Comparison of ENCODE assay signal across 9 cellular contexts in the genomic region with DNA sequence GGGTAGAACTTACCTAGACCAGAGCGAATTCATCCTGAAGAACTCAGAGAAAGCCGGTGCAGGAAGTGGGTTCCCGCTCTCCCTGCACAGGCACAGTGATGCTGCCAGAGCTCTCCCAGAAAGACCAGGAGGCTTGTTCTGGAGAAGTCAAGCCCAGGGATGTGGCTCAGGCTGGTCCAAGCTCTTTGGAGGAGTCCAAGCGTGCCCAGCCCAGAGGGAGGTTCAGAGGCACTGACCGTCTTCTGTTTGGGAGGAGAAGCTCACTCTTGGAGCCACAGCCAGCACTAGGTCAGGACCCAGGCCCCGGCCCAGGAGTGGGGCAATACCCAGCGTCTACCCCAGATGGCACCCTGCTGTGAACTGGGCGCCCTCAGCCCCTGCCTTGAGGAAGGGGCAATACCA. TPM values are rescaled to one million over a fixed set of nuclear protein-coding genes. Genes with fewer than 3 reads are reported as not detected.
DNase-seq lines count a peak whose midpoint lies in the region; ATAC-seq and TF ChIP-seq lines count a peak whose summit lies in the region.
"Had no signal": no experiment of that assay in that cellular context is flagged by ENCODE, and none has a peak within 500 bp of the region (broad histone marks: within the 10 kb centered on the region; RNA-seq: fewer than 3 reads in every experiment).

No MANE protein-coding gene starts in this region.

- H4K8ac ChIP-seq in mesenchymal stem cell (ENCODE audit: low read length) = no peak overlapping the region

- DNase-seq in heart left ventricle (peak in 1 of 5 donors; percentile 7), Right ventricle myocardium inferior (ENCODE audit: missing footprints) (no peak), ascending aorta (ENCODE audit: low spot score in 2 of 2) (peak in 1 of 2 donors; percentile 68), mesenchymal stem cell (no peak), upper lobe of left lung (no peak), CD14-positive monocyte (ENCODE audit: low spot score) (no peak)
- DNase-seq: occipital lobe had no signal

- H3K27me3 Mint-ChIP-seq in CD14-positive monocyte (ENCODE audit: low read depth in 3 of 3) = peaks cover 43 to 62% (median 50%) of the 10 kb centered on the region in 3 donors

- H2BK120ac ChIP-seq in mesenchymal stem cell (ENCODE audit: low read depth, low read length) = no peak overlapping the region

- peak overlapping the region in 1 of 7 donors; percentile 35 for H3K27ac Mint-ChIP-seq in CD14-positive monocyte

- no peak overlapping the region for H4K91ac ChIP-seq in mesenchymal stem cell (ENCODE audit: low read length)

- TF ChIP-seq POLR2A in heart left ventricle (IDR thresholded peaks at IDR 0.05) = no peak
- TF ChIP-seq POLR2A in upper lobe of left lung (IDR thresholded peaks at IDR 0.05) = no peak

- H3K23ac ChIP-seq in mesenchymal stem cell (ENCODE audit: low read length in 2 of 2) = no peak overlapping the region

- peaks cover 0 to 4% of the 10 kb centered on the region in 2 donors for H3K36me3 Mint-ChIP-seq in CD14-positive monocyte

- peak overlapping the region in 8 of 12 donors; percentile 68 to 96 (median 77) for H3K4me3 ChIP-seq in heart left ventricle
- H3K4me3 ChIP-seq in ascending aorta = peak overlapping the region; percentile 73 to 79
- H3K4me3 ChIP-seq in mesenchymal stem cell (ENCODE audit: insufficient read depth in 1 of 2, low read depth in 1 of 2, low read length in 2 of 2) = no peak overlapping the region
- peak overlapping the region in 2 of 4 donors; percentile 70 to 88 for H3K4me3 ChIP-seq in upper lobe of left lung

- no peak overlapping the region for H3K9ac ChIP-seq in mesenchymal stem cell (ENCODE audit: low read length)

- H3K27ac ChIP-seq in heart left ventricle (peak overlapping the region in 9 of 12 donors; percentile 11 to 98 (median 93)), ascending aorta (peak overlapping the region; percentile 94 to 97), mesenchymal stem cell (ENCODE audit: low read length, poor library complexity, severe bottlenecking) (no peak overlapping the region), upper lobe of left lung (peak overlapping the region; percentile 88 to 95 (median 93))

- H3K18ac ChIP-seq in mesenchymal stem cell (ENCODE audit: low read depth in 1 of 2, low read length in 2 of 2) = no peak overlapping the region

- no peak overlapping the region for H2BK5ac ChIP-seq in mesenchymal stem cell (ENCODE audit: low read depth, low read length, poor library complexity, severe bottlenecking)

- H3K36me3 ChIP-seq in heart left ventricle (no peaks in the 10 kb centered on the region), ascending aorta (no peaks in the 10 kb centered on the region), mesenchymal stem cell (ENCODE audit: control insufficient read depth in 1 of 2, insufficient read depth in 2 of 2, low read depth in 1 of 2, low read length in 2 of 2) (no peaks in the 10 kb centered on the region), upper lobe of left lung (no peaks in the 10 kb centered on the region)

- peaks cover 13% of the 10 kb centered on the region for H3K79me1 ChIP-seq in mesenchymal stem cell (replicated peaks; ENCODE audit: low read length, poor library complexity, severe bottlenecking)

- H3K14ac ChIP-seq in mesenchymal stem cell (ENCODE audit: low read length in 2 of 2) = no peak overlapping the region

- H3K27me3 ChIP-seq in heart left ventricle = peaks cover 0 to 3% (median 0%) of the 10 kb centered on the region in 9 donors
- H3K27me3 ChIP-seq in ascending aorta = no peaks in the 10 kb centered on the region
- peaks cover 0 to 6% of the 10 kb centered on the region in 2 experiments for H3K27me3 ChIP-seq in mesenchymal stem cell (ENCODE audit: control insufficient read depth in 1 of 2, insufficient read depth in 1 of 2, low read length in 2 of 2)
- H3K27me3 ChIP-seq in upper lobe of left lung = no peaks in the 10 kb centered on the region

- H3K4me1 ChIP-seq in heart left ventricle (peaks cover 0 to 73% (median 41%) of the 10 kb centered on the region in 12 donors), ascending aorta (peaks cover 30 to 57% of the 10 kb centered on the region in 2 donors), mesenchymal stem cell (ENCODE audit: control insufficient read depth, insufficient read depth, low read depth, low read length) (peaks cover 42% of the 10 kb centered on the region), upper lobe of left lung (peaks cover 31 to 67% (median 44%) of the 10 kb centered on the region in 4 donors)

- H3K4ac ChIP-seq in mesenchymal stem cell (ENCODE audit: low read depth in 1 of 2, low read length in 2 of 2) = no peak overlapping the region

- peak overlapping the region in 1 of 2 donors; percentile 85 for H3K4me3 Mint-ChIP-seq in CD14-positive monocyte

- H2BK12ac ChIP-seq in mesenchymal stem cell (ENCODE audit: low read length in 2 of 2) = no peak overlapping the region

- H3K4me2 ChIP-seq in mesenchymal stem cell (ENCODE audit: low read length, poor library complexity, severe bottlenecking) = no peak overlapping the region

- H3K4me1 Mint-ChIP-seq in CD14-positive monocyte = peaks cover 33% of the 10 kb centered on the region

- peaks cover 0 to 11% (median 5%) of the 10 kb centered on the region in 7 donors for H3K9me3 Mint-ChIP-seq in CD14-positive monocyte

- intact Hi-C loops in heart left ventricle (cut with DNase I) (loop anchor here in 5 of 10 donors (2.0 to 10.0 kb wide), 5 partner anchors 36 to 373 kb away; a partner anchor contains a TSS), Right ventricle myocardium inferior (cut with DNase I) (loop anchor here (2.0 to 10.0 kb wide), 2 partner anchors 37 to 373 kb away; no protein-coding TSS in a partner anchor), ascending aorta (cut with DNase I) (loop anchor here (2.0 to 10.0 kb wide), 2 partner anchors 267 to 467 kb away; no protein-coding TSS in a partner anchor), CD14-positive monocyte (cut with micrococcal nuclease) (loop anchor here in 1 of 2 donors (10.0 kb wide), 2 partner anchors 87 to 337 kb away; a partner anchor contains a TSS)

- 59 to 80% (median 74%) methylated on average over 4 to 8 of the region's 8 CpGs for WGBS in heart left ventricle, 4 donors
- WGBS in mesenchymal stem cell = 80% methylated on average over 8 of the region's 8 CpGs
- 53 to 59% methylated on average over 8 of the region's 8 CpGs for WGBS in upper lobe of left lung, 2 donors

- no peak overlapping the region for H2BK15ac ChIP-seq in mesenchymal stem cell (ENCODE audit: low read depth, poor library complexity, severe bottlenecking)

- no peaks in the 10 kb centered on the region for H3K9me3 ChIP-seq in heart left ventricle
- H3K9me3 ChIP-seq in ascending aorta = no peaks in the 10 kb centered on the region
- H3K9me3 ChIP-seq in mesenchymal stem cell (ENCODE audit: control insufficient read depth, low read length) = no peaks in the 10 kb centered on the region
- H3K9me3 ChIP-seq in upper lobe of left lung = no peaks in the 10 kb centered on the region

- no peak overlapping the region for H2AFZ ChIP-seq in mesenchymal stem cell (ENCODE audit: low read depth, low read length)

- no peak for TF ChIP-seq EP300 in upper lobe of left lung (IDR thresholded peaks at IDR 0.05)

- ATAC-seq in heart left ventricle (no peak), Right ventricle myocardium inferior (no peak), upper lobe of left lung (ENCODE audit: low FRiP score in 2 of 2) (no peak), HG02970 (IDR thresholded peaks at IDR 0.05; ENCODE audit: low FRiP score, unreplicated experiment) (no peak), GM19395 (IDR thresholded peaks at IDR 0.05; ENCODE audit: unreplicated experiment) (no peak)

- TF ChIP-seq CTCF in heart left ventricle (IDR thresholded peaks at IDR 0.05) (peak in 2 of 12 donors; percentile 6 to 11), ascending aorta (IDR thresholded peaks at IDR 0.05) (no peak), upper lobe of left lung (IDR thresholded peaks at IDR 0.05) (no peak), CD14-positive monocyte (IDR thresholded peaks at IDR 0.05) (no peak)

- peak overlapping the region; percentile 65 for H2AK5ac ChIP-seq in mesenchymal stem cell (ENCODE audit: low read length, severe bottlenecking)

RNA-seq across cellular contexts. Expression of a gene that starts 1.5 kb away (rescaled TPM):
- total RNA-seq in heart left ventricle (10 to 100 TPM; 25.1 to 91.4 (median 30.0) TPM), Right ventricle myocardium inferior (23.9 TPM), ascending aorta (56.8 TPM), upper lobe of left lung (10 to 100 TPM in 5 of 6 donors, 1 to 10 TPM in 1; 2.1 to 60.9 (median 17.6) TPM)
- polyA plus RNA-seq in heart left ventricle (100 to 1,000 TPM in 1 of 2 donors, 10 to 100 TPM in 1; 12.6 to 115 TPM), CD14-positive monocyte (under 1 TPM; 0.59 to 0.73 TPM)
- 6.5 TPM for polyA plus RNA-seq in mesenchymal stem cell (2013, experiment 1 of 2)
- 5.8 TPM for polyA plus RNA-seq in mesenchymal stem cell (2013, experiment 2 of 2)

Comparison
In these comparisons a context has a peak if more than half of its experiments do, and no peak if none do; other contexts are left out.
1. H3K4me3 ChIP-seq: peak in heart left ventricle (8 of 12) and ascending aorta (2 of 2); none in mesenchymal stem cell (0 of 2).